18 cellular contexts compared by ENCODE assay signal in genomic region chr9:16277471-16277870, GRCh38.
DNase-seq lines count a peak whose midpoint lies in the region; ATAC-seq, FAIRE-seq and TF ChIP-seq lines count a peak whose summit lies in the region.
"Had no signal": no experiment of that assay in that cellular context is flagged by ENCODE, and none has a peak within 500 bp of the region (broad histone marks: within the 10 kb centered on the region; RNA-seq: fewer than 3 reads in every experiment).

No MANE protein-coding gene starts in this region.

- H3K9me3 Mint-ChIP-seq in nephron = no peaks in the 10 kb centered on the region
- H3K9me3 Mint-ChIP-seq: HFFc6 had no signal

- H2AK5ac ChIP-seq in trophoblast cell (ENCODE audit: low read length) = no peak overlapping the region

- no peak overlapping the region for H3K4ac ChIP-seq in trophoblast cell (ENCODE audit: low read depth, low read length)

- H2BK12ac ChIP-seq in trophoblast cell (ENCODE audit: low read length) = peak overlapping the region; percentile 70

- WGBS in trophoblast cell (ENCODE audit: extremely low coverage, insufficient coverage, insufficient read length) = no CpG with 5 or more reads among the region's 8 CpGs

- no peaks in the 10 kb centered on the region for H3K79me2 ChIP-seq in trophoblast cell (ENCODE audit: control insufficient read depth, insufficient read depth, low read length, poor library complexity)

- H3K27me3 Mint-ChIP-seq in nephron (ENCODE audit: low read depth) = peaks cover 4% of the 10 kb centered on the region
- H3K27me3 Mint-ChIP-seq: CD8-positive, alpha-beta memory T cell had no signal

- peaks cover 5% of the 10 kb centered on the region for H3K79me1 ChIP-seq in trophoblast cell (ENCODE audit: low read length)

- H3K18ac ChIP-seq in trophoblast cell (ENCODE audit: low read length) = no peak overlapping the region

- peaks cover 65% of the 10 kb centered on the region for H3K4me1 Mint-ChIP-seq in nephron
- H3K4me1 Mint-ChIP-seq: CD8-positive, alpha-beta memory T cell had no signal

- no peaks in the 10 kb centered on the region for H3K36me3 Mint-ChIP-seq in nephron (ENCODE audit: low read depth)
- H3K36me3 Mint-ChIP-seq: CD8-positive, alpha-beta memory T cell had no signal

- no peak overlapping the region for H3K4me2 ChIP-seq in trophoblast cell (ENCODE audit: low read length)
- H3K4me2 ChIP-seq: BLaER1 had no signal

- H2BK120ac ChIP-seq in trophoblast cell (ENCODE audit: insufficient read depth, low read length, poor library complexity) = no peak overlapping the region

- H4K12ac ChIP-seq in trophoblast cell (ENCODE audit: low read depth, low read length) = no peak overlapping the region

- no peak overlapping the region for H4K8ac ChIP-seq in trophoblast cell (ENCODE audit: low read depth, low read length)

- H3K14ac ChIP-seq in trophoblast cell (ENCODE audit: low read length) = no peak overlapping the region

- H3K4me3 ChIP-seq in trophoblast cell (ENCODE audit: low read depth, low read length) = no peak overlapping the region
- H3K4me3 ChIP-seq: BLaER1 had no signal

- peak overlapping the region in 2 of 3 experiments; percentile 62 to 67 for H3K27ac Mint-ChIP-seq in nephron
- H3K27ac Mint-ChIP-seq: CD8-positive, alpha-beta memory T cell; HFFc6 had no signal

- H3K27me3 ChIP-seq in trophoblast cell (ENCODE audit: insufficient read depth, low read length) = no peaks in the 10 kb centered on the region
- H3K27me3 ChIP-seq: BLaER1 had no signal

- peaks cover 7 to 9% of the 10 kb centered on the region in 2 experiments for H3K4me1 ChIP-seq in trophoblast cell (ENCODE audit: control insufficient read depth in 1 of 2, insufficient read depth in 2 of 2, low read length in 2 of 2)
- H3K4me1 ChIP-seq: Caco-2 had no signal

- peak; percentile 42 for DNase-seq in NCI-H1092 treated with DMSO at 0.1 percent for 48 hours (lab: John Stamatoyannopoulos, UW)
- DNase-seq in NCI-H1092 (lab: John Stamatoyannopoulos, UW) = no peak
- DNase-seq in trophoblast cell = no peak
- no peak for DNase-seq in D721Med (ENCODE audit: insufficient read length, low spot score)
- no peak for DNase-seq in SHP77 (lab: John Stamatoyannopoulos, UW)
- DNase-seq in hippocampal formation (lab: John Stamatoyannopoulos, UW) = no peak
- DNase-seq: 8988T; AML-193; Caco-2; CD8-positive, alpha-beta memory T cell; HCEC 1CT; HFFc6 had no signal

- no peak overlapping the region for H3K23ac ChIP-seq in trophoblast cell (ENCODE audit: low read length)

- TF ChIP-seq CTCF in nephron (IDR thresholded peaks at IDR 0.05; ENCODE audit: unreplicated experiment in 3 of 3) = no peak
- no peak for TF ChIP-seq CTCF in D721Med (IDR thresholded peaks at IDR 0.05; ENCODE audit: insufficient read depth, missing control alignments)

- no peaks in the 10 kb centered on the region for H3K9me3 ChIP-seq in trophoblast cell (ENCODE audit: insufficient read depth, low read depth, low read length)
- H3K9me3 ChIP-seq: BLaER1, Caco-2 had no signal

- FAIRE-seq in D721Med (lab: Jason Lieb, UNC) = no peak
- FAIRE-seq: GM12891, GM19239, H1 had no signal

- peak overlapping the region; percentile 14 for H4K91ac ChIP-seq in trophoblast cell (ENCODE audit: low read depth, low read length)

- no peak overlapping the region for H3K4me3 Mint-ChIP-seq in nephron
- H3K4me3 Mint-ChIP-seq: CD8-positive, alpha-beta memory T cell; HFFc6 had no signal

- H2AFZ ChIP-seq in trophoblast cell (ENCODE audit: insufficient read depth, low read length, poor library complexity) = no peak overlapping the region

- ATAC-seq in GM19455 (IDR thresholded peaks at IDR 0.05; ENCODE audit: unreplicated experiment) = no peak

- H3K36me3 ChIP-seq in trophoblast cell (ENCODE audit: control insufficient read depth in 1 of 2, insufficient read depth in 2 of 2, low read length in 2 of 2) = no peaks in the 10 kb centered on the region
- H3K36me3 ChIP-seq: BLaER1 had no signal

- H3K27ac ChIP-seq in trophoblast cell (ENCODE audit: low read depth, low read length) = no peak overlapping the region
- H3K27ac ChIP-seq: BLaER1 had no signal

- no peak overlapping the region for H3K9ac ChIP-seq in trophoblast cell (ENCODE audit: low read length)
- H3K9ac ChIP-seq: BLaER1 had no signal

- H2BK5ac ChIP-seq in trophoblast cell (ENCODE audit: low read depth, low read length, poor library complexity) = no peak overlapping the region
